ENCODE assay signal across 26 cellular contexts in genomic region chrX:2434270-2434669, GRCh38.
DNase-seq lines count a peak whose midpoint lies in the region; ATAC-seq, FAIRE-seq and TF ChIP-seq lines count a peak whose summit lies in the region.
"Had no signal": no experiment of that assay in that cellular context is flagged by ENCODE, and none has a peak within 500 bp of the region (broad histone marks: within the 10 kb centered on the region; RNA-seq: fewer than 3 reads in every experiment).

No MANE protein-coding gene starts in this region.

- H3K36me3 Mint-ChIP-seq in activated CD8-positive, alpha-beta T cell treated with anti-CD3 and anti-CD28 coated beads for 36 hours (ENCODE audit: low read depth) = peaks cover 36% of the 10 kb centered on the region

- H3K27ac ChIP-seq in BLaER1 (peak overlapping the region; percentile 49), HEK293 (ENCODE audit: extremely low read depth, low read depth, low read length) (no peak overlapping the region), K562 (ENCODE audit: extremely low read depth, low read depth, low read length) (no peak overlapping the region), neural cell (ENCODE audit: low read length) (peak overlapping the region; percentile 91), substantia nigra (ENCODE audit: low read depth, low read length, poor library complexity, severe bottlenecking) (no peak overlapping the region)
- H3K27ac ChIP-seq: A549, C4-2B, GM23248 had no signal

- CTCF ChIA-PET in HEK293 (lab: Yijun Ruan, JAX) (no interaction called here), K562 (lab: Yijun Ruan, JAX; ENCODE audit: low intra/inter-chr PET ratio) (no interaction called here)
- CTCF ChIA-PET in activated CD8-positive, alpha-beta T cell treated with anti-CD3 and anti-CD28 coated beads for 36 hours (lab: Charles Lee) = no interaction called here

- peaks cover 74% of the 10 kb centered on the region for H3K4me1 ChIP-seq in BLaER1
- no peaks in the 10 kb centered on the region for H3K4me1 ChIP-seq in HEK293 (ENCODE audit: control insufficient read depth, insufficient read depth, low read length)
- no peaks in the 10 kb centered on the region; a peak in 1 of 5 replicates for H3K4me1 ChIP-seq in K562 (replicated peaks in 1 of 2; ENCODE audit: control insufficient read depth in 2 of 2, insufficient read depth in 2 of 2, low read length in 2 of 2)
- H3K4me1 ChIP-seq: A549, BE2C, Caco-2 had no signal

- peaks cover 30% of the 10 kb centered on the region for H3K36me3 ChIP-seq in BLaER1
- H3K36me3 ChIP-seq in HEK293 (ENCODE audit: control insufficient read depth in 2 of 2, insufficient read depth in 1 of 2, low read length in 2 of 2) = no peaks in the 10 kb centered on the region; a peak in 1 of 3 replicates
- no peaks in the 10 kb centered on the region for H3K36me3 ChIP-seq in K562 (ENCODE audit: control insufficient read depth, insufficient read depth, low read length)
- H3K36me3 ChIP-seq in neural cell (ENCODE audit: insufficient read depth, low read length) = no peaks in the 10 kb centered on the region
- H3K36me3 ChIP-seq: BE2C had no signal

- H3K9me1 ChIP-seq in K562 (ENCODE audit: control insufficient read depth, insufficient read depth, low read length) = no peaks in the 10 kb centered on the region

- H3K9me3 Mint-ChIP-seq in activated CD8-positive, alpha-beta T cell treated with anti-CD3 and anti-CD28 coated beads for 36 hours = peaks cover 6% of the 10 kb centered on the region
- H3K9me3 Mint-ChIP-seq: CD4-positive, CD25-positive, alpha-beta regulatory T cell; HFFc6 had no signal

- POLR2A ChIA-PET in HEK293 (lab: Yijun Ruan, JAX) (no interaction called here), K562 (lab: Yijun Ruan, JAX) (no interaction called here)
- POLR2A ChIA-PET in activated CD8-positive, alpha-beta T cell treated with anti-CD3 and anti-CD28 coated beads for 36 hours (lab: Charles Lee) = no interaction called here

- BruUV-seq in K562 (replicated peaks; lab: Mats Ljungman, UMichigan) = no TSS peak

- H3K9me3 ChIP-seq in BLaER1 (peaks cover 5% of the 10 kb centered on the region), HEK293 (ENCODE audit: control insufficient read depth, insufficient read depth, low read depth, low read length) (no peaks in the 10 kb centered on the region), K562 (replicated peaks; ENCODE audit: control insufficient read depth, insufficient read depth, low read depth, low read length) (no peaks in the 10 kb centered on the region), neural cell (ENCODE audit: low read length) (no peaks in the 10 kb centered on the region)
- H3K9me3 ChIP-seq: BE2C, Caco-2 had no signal

- H3K27ac Mint-ChIP-seq in activated CD8-positive, alpha-beta T cell treated with anti-CD3 and anti-CD28 coated beads for 36 hours = no peak overlapping the region
- H3K27ac Mint-ChIP-seq: CD8-positive, alpha-beta T cell; HFFc6 had no signal

- H3K27me3 ChIP-seq in BLaER1 (no peaks in the 10 kb centered on the region), K562 (ENCODE audit: control insufficient read depth in 2 of 2, insufficient read depth in 2 of 2, low read length in 2 of 2) (no peaks in the 10 kb centered on the region), neural cell (ENCODE audit: insufficient read depth, low read depth, low read length) (no peaks in the 10 kb centered on the region)
- H3K27me3 ChIP-seq: BE2C had no signal

- H3K4me3 Mint-ChIP-seq in activated CD8-positive, alpha-beta T cell treated with anti-CD3 and anti-CD28 coated beads for 36 hours = no peak overlapping the region
- H3K4me3 Mint-ChIP-seq: CD4-positive, CD25-positive, alpha-beta regulatory T cell; CD8-positive, alpha-beta T cell; H9; HFFc6 had no signal

- no peaks in the 10 kb centered on the region for H3K79me2 ChIP-seq in K562 (ENCODE audit: control insufficient read depth, insufficient read depth, low read length)
- H3K79me2 ChIP-seq in neural cell (replicated peaks; ENCODE audit: insufficient read depth, low read length) = no peaks in the 10 kb centered on the region

- in situ Hi-C loops in K562 (cut with MboI) = no loop called here

- no peak for ATAC-seq in K562
- ATAC-seq in activated CD8-positive, alpha-beta T cell treated with anti-CD3 and anti-CD28 coated beads for 36 hours = no peak
- no peak for ATAC-seq in GM19397 (IDR thresholded peaks at IDR 0.05; ENCODE audit: unreplicated experiment)
- ATAC-seq in left lobe of liver = no peak
- ATAC-seq: A549; CD8-positive, alpha-beta T cell; HCT116 had no signal

- H2AFZ ChIP-seq in K562 (ENCODE audit: low read depth, low read length) (no peak overlapping the region), neural cell (ENCODE audit: low read depth, low read length) (no peak overlapping the region)
- H2AFZ ChIP-seq: GM23248 had no signal

- H3K4me1 Mint-ChIP-seq in activated CD8-positive, alpha-beta T cell treated with anti-CD3 and anti-CD28 coated beads for 36 hours (ENCODE audit: low read depth) = peaks cover 3% of the 10 kb centered on the region
- H3K4me1 Mint-ChIP-seq: H9 had no signal

- H3K9me2 ChIP-seq in neural cell (ENCODE audit: insufficient read depth, low read length) = no peaks in the 10 kb centered on the region

- no peaks in the 10 kb centered on the region for H3F3A ChIP-seq in neural cell (ENCODE audit: insufficient read depth, low read length, poor library complexity, severe bottlenecking)

- TF ChIP-seq POLR2A in K562 (conservative IDR thresholded peaks at IDR 0.05) = no peak

- H4K20me1 ChIP-seq in BLaER1 = no peaks in the 10 kb centered on the region
- H4K20me1 ChIP-seq in K562 (replicated peaks; ENCODE audit: control insufficient read depth, insufficient read depth, low read length) = no peaks in the 10 kb centered on the region
- no peaks in the 10 kb centered on the region for H4K20me1 ChIP-seq in neural cell (ENCODE audit: insufficient read depth)

- no peak for TF ChIP-seq RAD21 in K562 (CRISPR knock-in tag; conservative IDR thresholded peaks at IDR 0.05 in 1 of 2, IDR thresholded peaks at IDR 0.05 in 1 of 2)
- no peak for TF ChIP-seq RAD21 in neural cell (conservative IDR thresholded peaks at IDR 0.05)

- no peak for TF ChIP-seq CTCF in HEK293 (tag by site-specific recombination; IDR thresholded peaks at IDR 0.05)
- TF ChIP-seq CTCF in K562 (IDR thresholded peaks at IDR 0.05 in 2 of 3, conservative IDR thresholded peaks at IDR 0.05 in 1 of 3; ENCODE audit: insufficient read depth in 2 of 3, low read depth in 1 of 3, low read length in 3 of 3) = no peak
- TF ChIP-seq CTCF in neural cell (IDR thresholded peaks at IDR 0.05; ENCODE audit: poor library complexity, severe bottlenecking) = no peak
- no peak for TF ChIP-seq CTCF in activated CD8-positive, alpha-beta T cell treated with anti-CD3 and anti-CD28 coated beads for 36 hours (IDR thresholded peaks at IDR 0.05)

- H3K9ac ChIP-seq in BLaER1 (no peak overlapping the region), K562 (ENCODE audit: insufficient read depth in 1 of 2, low read depth in 2 of 2, low read length in 2 of 2) (no peak overlapping the region), neural cell (ENCODE audit: low read length) (peak overlapping the region; percentile 29)
- H3K9ac ChIP-seq: GM23248 had no signal

- H3K27me3 Mint-ChIP-seq in activated CD8-positive, alpha-beta T cell treated with anti-CD3 and anti-CD28 coated beads for 36 hours = no peaks in the 10 kb centered on the region
- H3K27me3 Mint-ChIP-seq: CD4-positive, CD25-positive, alpha-beta regulatory T cell had no signal

- H3K4me3 ChIP-seq in BLaER1 = no peak overlapping the region
- H3K4me3 ChIP-seq in HEK293 (ENCODE audit: low read depth, low read length) = no peak overlapping the region
- H3K4me3 ChIP-seq in K562 = no peak overlapping the region
- H3K4me3 ChIP-seq in neural cell (ENCODE audit: low read length) = peak overlapping the region; percentile 9
- H3K4me3 ChIP-seq: A549, GM23248 had no signal

- TF ChIP-seq EP300 in K562 (IDR thresholded peaks at IDR 0.05; ENCODE audit: low read length) = no peak
- no peak for TF ChIP-seq EP300 in neural cell (conservative IDR thresholded peaks at IDR 0.05; ENCODE audit: poor library complexity, severe bottlenecking)

- FAIRE-seq in K562 (lab: Jason Lieb, UNC) = no peak
- FAIRE-seq: A549, G401.6, GM12892, H1 had no signal

- H3K4me2 ChIP-seq in BLaER1 (peak overlapping the region; percentile 73), K562 (ENCODE audit: insufficient read depth, low read length) (no peak overlapping the region), neural cell (ENCODE audit: low read length) (no peak overlapping the region)
- H3K4me2 ChIP-seq: A549 had no signal

- DNase-seq in K562 (ENCODE audit: extremely low read depth in 1 of 4, low spot score in 3 of 4) (no peak), substantia nigra (lab: John Stamatoyannopoulos, UW) (no peak), left lobe of liver (ENCODE audit: low spot score) (no peak)
- DNase-seq in activated CD8-positive, alpha-beta T cell treated with anti-CD3 and anti-CD28 coated beads for 36 hours = no peak
- DNase-seq: 8988T; ACHN; AML-193; BE2C; Caco-2; CD4-positive, CD25-positive, alpha-beta regulatory T cell; CD8-positive, alpha-beta T cell; DMS153; DND-41; GM23248; H9; HFFc6 had no signal

- WGBS in K562 (ENCODE audit: insufficient coverage, low coverage, missing lambda C conversion rate) = 66% methylated on average over 8 of the region's 8 CpGs

- intact Hi-C loops in K562 (cut with micrococcal nuclease) = no loop called here
- intact Hi-C loops in activated CD8-positive, alpha-beta T cell treated with anti-CD3 and anti-CD28 coated beads for 36 hours (cut with micrococcal nuclease) = no loop called here

TF ChIP-seq in K562, 482 proteins besides CTCF, POLR2A, EP300 and RAD21:
- TF ChIP-seq BMI1 (IDR thresholded peaks at IDR 0.05; ENCODE audit: low read length) (no peak), ZNF121 (CRISPR knock-in tag; conservative IDR thresholded peaks at IDR 0.05) (peak; percentile 59; the same call in 1 of the 2 replicates)

TF ChIP-seq in neural cell, 6 proteins besides CTCF, POLR2A, EP300 and RAD21:
- TF ChIP-seq EZH2 (IDR thresholded peaks at IDR 0.05; ENCODE audit: borderline replicate concordance, insufficient read depth, low read length, poor library complexity, severe bottlenecking) (no peak), MXI1 (conservative IDR thresholded peaks at IDR 0.05; ENCODE audit: poor library complexity, severe bottlenecking) (no peak)

Comparison
In these comparisons a context has a peak if more than half of its experiments do, and no peak if none do; other contexts are left out.
1. H3K27ac ChIP-seq: peak in BLaER1 (single experiment) and neural cell (single experiment); none in HEK293 (single experiment), K562 (single experiment) and substantia nigra (single experiment).